8 cellular contexts compared by ENCODE assay signal in genomic region chr9:15307523-15307841, GRCh38. TPM values are rescaled to one million over a fixed set of nuclear protein-coding genes. Genes with fewer than 3 reads are reported as not detected.
DNase-seq lines count a peak whose midpoint lies in the region; ATAC-seq and TF ChIP-seq lines count a peak whose summit lies in the region.

No MANE protein-coding gene starts in this region.

- H3K9me3 ChIP-seq in WERI-Rb-1 (ENCODE audit: severe bottlenecking) (no peaks in the 10 kb centered on the region), upper lobe of right lung (no peaks in the 10 kb centered on the region)

- peaks cover 8% of the 10 kb centered on the region for H3K4me1 ChIP-seq in upper lobe of right lung

- H3K4me3 ChIP-seq in GM12865 (ENCODE audit: low read depth, low read length) = peak overlapping the region; percentile 88
- peak overlapping the region; percentile 79 for H3K4me3 ChIP-seq in WERI-Rb-1 (ENCODE audit: low read depth, low read length)
- H3K4me3 ChIP-seq in kidney epithelial cell (ENCODE audit: low read depth, low read length) = peak overlapping the region; percentile 83
- peak overlapping the region; percentile 89 for H3K4me3 ChIP-seq in upper lobe of right lung

- H3K27ac ChIP-seq in WERI-Rb-1 (peak overlapping the region; percentile 44), upper lobe of right lung (peak overlapping the region; percentile 27)

- peak; percentile 25 for ATAC-seq in HG02571 (IDR thresholded peaks at IDR 0.05; ENCODE audit: unreplicated experiment)
- ATAC-seq in upper lobe of right lung = no peak
- ATAC-seq in GM18519 (IDR thresholded peaks at IDR 0.05; ENCODE audit: low FRiP score, unreplicated experiment) = no peak
- ATAC-seq in HG03097 (IDR thresholded peaks at IDR 0.05; ENCODE audit: low FRiP score, unreplicated experiment) = no peak

- TF ChIP-seq CTCF in GM12865 (IDR thresholded peaks at IDR 0.05; ENCODE audit: insufficient read depth, low read depth, low read length, missing control alignments) (no peak), WERI-Rb-1 (IDR thresholded peaks at IDR 0.05; ENCODE audit: low read depth, low read length) (peak; percentile 48; the same call in 1 of the 2 replicates), kidney epithelial cell (IDR thresholded peaks at IDR 0.05; ENCODE audit: insufficient read depth, low read length, poor library complexity, severe bottlenecking) (no peak), upper lobe of right lung (IDR thresholded peaks at IDR 0.05) (peak; percentile 11)

- H3K27me3 ChIP-seq in WERI-Rb-1 (ENCODE audit: insufficient read depth, low read depth, severe bottlenecking) (no peaks in the 10 kb centered on the region), kidney epithelial cell (ENCODE audit: control insufficient read depth, insufficient read depth, low read length) (no peaks in the 10 kb centered on the region), upper lobe of right lung (no peaks in the 10 kb centered on the region)

- H3K36me3 ChIP-seq in WERI-Rb-1 (no peaks in the 10 kb centered on the region), kidney epithelial cell (ENCODE audit: control insufficient read depth, insufficient read depth, low read length) (no peaks in the 10 kb centered on the region), upper lobe of right lung (no peaks in the 10 kb centered on the region)

- DNase-seq in GM12865 (ENCODE audit: low read depth) (no peak), WERI-Rb-1 (no peak), kidney epithelial cell (ENCODE audit: low read depth) (no peak), upper lobe of right lung (no peak), NCI-H1092 (lab: John Stamatoyannopoulos, UW) (no peak)

- intact Hi-C loops in upper lobe of right lung (cut with DNase I) = no loop called here

RNA-seq across cellular contexts. Expression of gene TTC39B, which starts 0.5 kb away (rescaled TPM):
- total RNA-seq in kidney epithelial cell (10.6 TPM in 2 replicates), upper lobe of right lung (46.9 TPM)

Comparison
In these comparisons a context has a peak if more than half of its experiments do, and no peak if none do; other contexts are left out.
1. CTCF ChIP-seq: peak in WERI-Rb-1 (single experiment) and upper lobe of right lung (single experiment); none in GM12865 (single experiment) and kidney epithelial cell (single experiment).
2. Peak in every context shown above with its lines, with median percentiles within 50 percentile points of each other: H3K4me3 ChIP-seq.